ENCODE assay signal across 1 cellular context in the genomic region with DNA sequence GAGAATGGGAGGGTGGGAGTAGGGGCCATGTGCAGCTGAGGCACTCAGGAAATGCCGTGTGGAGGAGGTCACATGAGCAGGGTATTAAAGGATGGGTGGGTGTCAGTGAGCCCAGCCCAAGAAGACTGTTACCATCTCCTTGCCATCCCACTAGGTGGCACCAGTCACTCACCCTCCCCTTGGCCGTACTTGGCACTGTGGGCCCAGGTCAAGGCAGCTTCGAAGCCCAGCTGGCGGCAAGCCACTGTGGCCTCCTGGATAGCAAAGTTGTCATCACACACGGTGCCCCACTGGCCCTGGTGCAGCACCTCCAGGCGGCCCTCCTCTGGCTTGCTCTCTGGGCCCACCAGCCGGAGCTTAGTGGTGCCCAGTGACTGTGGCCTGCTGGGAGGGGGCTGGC.
TF ChIP-seq lines count a peak whose summit lies in the region.

No MANE protein-coding gene starts in this region.

TF ChIP-seq in HEK293, 187 proteins besides CTCF, POLR2A, EP300 and RAD21 (continued from another document):
- peak; percentile 67 for TF ChIP-seq ZNF692 (tag by site-specific recombination; IDR thresholded peaks at IDR 0.05)
- TF ChIP-seq ZFP41 (tag by site-specific recombination; IDR thresholded peaks at IDR 0.05; ENCODE audit: borderline replicate concordance) = no peak
- peak; percentile 19; the same call in 1 of the 2 replicates for TF ChIP-seq ZNF654 (tag by site-specific recombination; IDR thresholded peaks at IDR 0.05; ENCODE audit: low read depth)
- peak; percentile 25; the same call in 1 of the 2 replicates for TF ChIP-seq ZIC2 (tag by site-specific recombination; IDR thresholded peaks at IDR 0.05)
- peak; percentile 49; the same call in 1 of the 2 replicates for TF ChIP-seq GLIS1 (tag by site-specific recombination; IDR thresholded peaks at IDR 0.05)
